13 cellular contexts compared by ENCODE assay signal in genomic region chr22:38291201-38291777, GRCh38. TPM values are rescaled to one million over a fixed set of nuclear protein-coding genes. Genes with fewer than 3 reads are reported as not detected.
A peak's percentile ranks its signal among the peaks of the same experiment; 100 is the strongest.
DNase-seq lines count a peak whose midpoint lies in the region; ATAC-seq and TF ChIP-seq lines count a peak whose summit lies in the region.
"Had no signal": no experiment of that assay in that cellular context is flagged by ENCODE, and none has a peak within 500 bp of the region (broad histone marks: within the 10 kb centered on the region; RNA-seq: fewer than 3 reads in every experiment).

No MANE protein-coding gene starts in this region.

- H4K20me1 ChIP-seq in OCI-LY3 (ENCODE audit: insufficient read depth, low read length), result no peaks in the 10 kb centered on the region; the same call in 1 of the 2 replicates

- TF ChIP-seq EP300 in sigmoid colon (IDR thresholded peaks at IDR 0.05), result no peak

- DNase-seq in foreskin keratinocyte (no peak), sigmoid colon (no peak), GM19240 (ENCODE audit: insufficient read length, low spot score) (no peak), iPS-NIHi7 (ENCODE audit: extremely low spot score) (no peak)
- DNase-seq: hypothalamus, KG1, SHP77 treated with DMSO at 0.1 percent for 48 hours, WERI-Rb-1 had no signal

- no peak overlapping the region for H3K27ac ChIP-seq in HEK293 (ENCODE audit: extremely low read depth, low read depth, low read length)
- no peak overlapping the region for H3K27ac ChIP-seq in OCI-LY3 (ENCODE audit: low read length)
- H3K27ac ChIP-seq in foreskin keratinocyte, result no peak overlapping the region
- peak overlapping the region; percentile 8 to 67 (median 48) for H3K27ac ChIP-seq in sigmoid colon
- H3K27ac ChIP-seq: WERI-Rb-1 had no signal

- TF ChIP-seq CTCF in HEK293 (tag by site-specific recombination; IDR thresholded peaks at IDR 0.05), result peak; percentile 27; the same call in 1 of the 2 replicates
- 0 out of 2 replicates have a peak, but pooled peaks have one; percentile 9 for TF ChIP-seq CTCF in OCI-LY3 (IDR thresholded peaks at IDR 0.05; ENCODE audit: low read depth, low read length)
- TF ChIP-seq CTCF in foreskin keratinocyte (conservative IDR thresholded peaks at IDR 0.05), result peak; percentile 11
- no peak for TF ChIP-seq CTCF in sigmoid colon (IDR thresholded peaks at IDR 0.05)

- peaks cover 11 to 73% of the 10 kb centered on the region in 2 experiments for H3K36me3 ChIP-seq in HEK293 (ENCODE audit: control insufficient read depth in 2 of 2, insufficient read depth in 1 of 2, low read length in 2 of 2)
- H3K36me3 ChIP-seq in OCI-LY3 (replicated peaks; ENCODE audit: low read depth, low read length), result peaks cover 76% of the 10 kb centered on the region
- H3K36me3 ChIP-seq in sigmoid colon, result peaks cover 42 to 56% (median 44%) of the 10 kb centered on the region in 4 donors

- no peak overlapping the region for H3K4me2 ChIP-seq in OCI-LY3 (ENCODE audit: low read length)

- no peak for TF ChIP-seq POLR2A in sigmoid colon (IDR thresholded peaks at IDR 0.05)

- H2AFZ ChIP-seq in OCI-LY3 (ENCODE audit: low read depth, low read length), result no peak overlapping the region

- H3K4me3 ChIP-seq in HEK293 (ENCODE audit: low read depth, low read length) (no peak overlapping the region), OCI-LY3 (ENCODE audit: low read length) (no peak overlapping the region), sigmoid colon (no peak overlapping the region)

- H3K4me1 ChIP-seq in HEK293 (ENCODE audit: control insufficient read depth, insufficient read depth, low read length) (no peaks in the 10 kb centered on the region), OCI-LY3 (ENCODE audit: low read length) (peaks cover 18% of the 10 kb centered on the region), foreskin keratinocyte (no peaks in the 10 kb centered on the region), sigmoid colon (peaks cover 0 to 28% (median 10%) of the 10 kb centered on the region in 4 donors)

- H3K27me3 ChIP-seq in OCI-LY3 (ENCODE audit: low read depth, low read length), result no peaks in the 10 kb centered on the region
- H3K27me3 ChIP-seq in foreskin keratinocyte, result no peaks in the 10 kb centered on the region
- no peaks in the 10 kb centered on the region for H3K27me3 ChIP-seq in sigmoid colon

- intact Hi-C loops in sigmoid colon (cut with DNase I), result no loop called here

- no peaks in the 10 kb centered on the region for H3K9me3 ChIP-seq in HEK293 (ENCODE audit: control insufficient read depth, insufficient read depth, low read depth, low read length)
- H3K9me3 ChIP-seq in OCI-LY3 (ENCODE audit: insufficient read depth, low read length), result no peaks in the 10 kb centered on the region
- no peaks in the 10 kb centered on the region for H3K9me3 ChIP-seq in sigmoid colon

- ATAC-seq in foreskin keratinocyte (no peak), HG02642 (IDR thresholded peaks at IDR 0.05; ENCODE audit: poor library complexity, unreplicated experiment) (no peak), GM21786 (IDR thresholded peaks at IDR 0.05; ENCODE audit: unreplicated experiment) (no peak)
- ATAC-seq: HCT116 had no signal

- 36 to 71% methylated on average over 22 of the region's 22 CpGs for WGBS in sigmoid colon, 2 donors

- POLR2A ChIA-PET in HEK293 (lab: Yijun Ruan, JAX), result no interaction called here

- CTCF ChIA-PET in HEK293 (lab: Yijun Ruan, JAX), result no interaction called here

- H3K9ac ChIP-seq in OCI-LY3 (ENCODE audit: low read length), result no peak overlapping the region

- peaks cover 8% of the 10 kb centered on the region for H3K79me2 ChIP-seq in OCI-LY3 (ENCODE audit: low read length)

TF ChIP-seq in HEK293, 187 proteins besides CTCF, POLR2A, EP300 and RAD21 (continues in another document):
- TF ChIP-seq ZNF600 (tag by site-specific recombination; IDR thresholded peaks at IDR 0.05) (0 out of 2 replicates have a peak, but pooled peaks have one; percentile 42), ZBTB1 (tag by site-specific recombination; IDR thresholded peaks at IDR 0.05) (no peak), ZNF501 (tag by site-specific recombination; IDR thresholded peaks at IDR 0.05) (no peak), KLF8 (tag by site-specific recombination; IDR thresholded peaks at IDR 0.05) (peak; percentile 50; the same call in 1 of the 2 replicates), ZNF654 (tag by site-specific recombination; IDR thresholded peaks at IDR 0.05; ENCODE audit: low read depth) (no peak), ZNF133 (tag by site-specific recombination; IDR thresholded peaks at IDR 0.05) (no peak), KLF1 (tag by site-specific recombination; IDR thresholded peaks at IDR 0.05) (peak; percentile 38; the same call in 1 of the 2 replicates), ZFHX2 (tag by site-specific recombination; conservative IDR thresholded peaks at IDR 0.05) (peak; percentile 97), ZNF398 (tag by site-specific recombination; IDR thresholded peaks at IDR 0.05) (0 out of 2 replicates have a peak, but pooled peaks have one; percentile 30), ZNF24 (tag by site-specific recombination; IDR thresholded peaks at IDR 0.05) (no peak), ZBTB17 (tag by site-specific recombination; IDR thresholded peaks at IDR 0.05) (no peak), ZEB2 (tag by site-specific recombination; IDR thresholded peaks at IDR 0.05) (0 out of 2 replicates have a peak, but pooled peaks have one; percentile 40)
- TF ChIP-seq, protein P1, sequence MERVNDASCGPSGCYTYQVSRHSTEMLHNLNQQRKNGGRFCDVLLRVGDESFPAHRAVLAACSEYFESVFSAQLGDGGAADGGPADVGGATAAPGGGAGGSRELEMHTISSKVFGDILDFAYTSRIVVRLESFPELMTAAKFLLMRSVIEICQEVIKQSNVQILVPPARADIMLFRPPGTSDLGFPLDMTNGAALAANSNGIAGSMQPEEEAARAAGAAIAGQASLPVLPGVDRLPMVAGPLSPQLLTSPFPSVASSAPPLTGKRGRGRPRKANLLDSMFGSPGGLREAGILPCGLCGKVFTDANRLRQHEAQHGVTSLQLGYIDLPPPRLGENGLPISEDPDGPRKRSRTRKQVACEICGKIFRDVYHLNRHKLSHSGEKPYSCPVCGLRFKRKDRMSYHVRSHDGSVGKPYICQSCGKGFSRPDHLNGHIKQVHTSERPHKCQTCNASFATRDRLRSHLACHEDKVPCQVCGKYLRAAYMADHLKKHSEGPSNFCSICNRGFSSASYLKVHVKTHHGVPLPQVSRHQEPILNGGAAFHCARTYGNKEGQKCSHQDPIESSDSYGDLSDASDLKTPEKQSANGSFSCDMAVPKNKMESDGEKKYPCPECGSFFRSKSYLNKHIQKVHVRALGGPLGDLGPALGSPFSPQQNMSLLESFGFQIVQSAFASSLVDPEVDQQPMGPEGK (tag by site-specific recombination; IDR thresholded peaks at IDR 0.05), result peak; percentile 86
- TF ChIP-seq, protein P2, sequence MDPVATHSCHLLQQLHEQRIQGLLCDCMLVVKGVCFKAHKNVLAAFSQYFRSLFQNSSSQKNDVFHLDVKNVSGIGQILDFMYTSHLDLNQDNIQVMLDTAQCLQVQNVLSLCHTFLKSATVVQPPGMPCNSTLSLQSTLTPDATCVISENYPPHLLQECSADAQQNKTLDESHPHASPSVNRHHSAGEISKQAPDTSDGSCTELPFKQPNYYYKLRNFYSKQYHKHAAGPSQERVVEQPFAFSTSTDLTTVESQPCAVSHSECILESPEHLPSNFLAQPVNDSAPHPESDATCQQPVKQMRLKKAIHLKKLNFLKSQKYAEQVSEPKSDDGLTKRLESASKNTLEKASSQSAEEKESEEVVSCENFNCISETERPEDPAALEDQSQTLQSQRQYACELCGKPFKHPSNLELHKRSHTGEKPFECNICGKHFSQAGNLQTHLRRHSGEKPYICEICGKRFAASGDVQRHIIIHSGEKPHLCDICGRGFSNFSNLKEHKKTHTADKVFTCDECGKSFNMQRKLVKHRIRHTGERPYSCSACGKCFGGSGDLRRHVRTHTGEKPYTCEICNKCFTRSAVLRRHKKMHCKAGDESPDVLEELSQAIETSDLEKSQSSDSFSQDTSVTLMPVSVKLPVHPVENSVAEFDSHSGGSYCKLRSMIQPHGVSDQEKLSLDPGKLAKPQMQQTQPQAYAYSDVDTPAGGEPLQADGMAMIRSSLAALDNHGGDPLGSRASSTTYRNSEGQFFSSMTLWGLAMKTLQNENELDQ (tag by site-specific recombination; IDR thresholded peaks at IDR 0.05; ENCODE audit: low read depth), result no peak

RNA-seq across cellular contexts. Expression of gene TMEM184B, which starts 18.5 kb away (rescaled TPM):
- total RNA-seq in foreskin keratinocyte, result 54.0 and 55.7 TPM in 2 replicates
- 37.1 and 43.9 TPM in 2 replicates for polyA plus RNA-seq in foreskin keratinocyte
- total RNA-seq in sigmoid colon, result 10 to 100 TPM; 42.6 to 96.4 (median 68.1) TPM
- 10 to 100 TPM in 1 of 3 donors, 1 to 10 TPM in 2; 7.2 to 34.3 (median 8.1) TPM for polyA plus RNA-seq in sigmoid colon

RNA-seq across cellular contexts. Expression of gene CSNK1E, which starts 25.9 kb away (rescaled TPM):
- total RNA-seq in foreskin keratinocyte (194 and 204 TPM in 2 replicates), sigmoid colon (100 to 1,000 TPM in 1 of 4 donors, 10 to 100 TPM in 3; 60.6 to 116 (median 73.3) TPM)
- polyA plus RNA-seq in foreskin keratinocyte (134 and 153 TPM in 2 replicates), sigmoid colon (10 to 100 TPM; 33.6 to 82.8 (median 35.1) TPM)

Comparison
In these comparisons a context has a peak if more than half of its experiments do, and no peak if none do; other contexts are left out.
1. H3K27ac ChIP-seq: peak in sigmoid colon (4 of 4); none in HEK293 (single experiment), OCI-LY3 (single experiment) and foreskin keratinocyte (single experiment).
2. CTCF ChIP-seq: peak in HEK293 (single experiment), OCI-LY3 (single experiment) and foreskin keratinocyte (single experiment); none in sigmoid colon (0 of 4).